ENCODE assay signal across 9 cellular contexts in genomic region chr6:138817799-138818198, GRCh38. TPM values are rescaled to one million over a fixed set of nuclear protein-coding genes. Genes with fewer than 3 reads are reported as not detected.
A peak's percentile ranks its signal among the peaks of the same experiment; 100 is the strongest.
DNase-seq lines count a peak whose midpoint lies in the region; ATAC-seq and TF ChIP-seq lines count a peak whose summit lies in the region.
"Had no signal": no experiment of that assay in that cellular context is flagged by ENCODE, and none has a peak within 500 bp of the region (broad histone marks: within the 10 kb centered on the region; RNA-seq: fewer than 3 reads in every experiment).

No MANE protein-coding gene starts in this region.

- peak in 2 of 4 donors; percentile 32 to 88 for TF ChIP-seq EP300 in upper lobe of left lung (IDR thresholded peaks at IDR 0.05)

- ATAC-seq in HG03039 (IDR thresholded peaks at IDR 0.05; ENCODE audit: unreplicated experiment) (peak; percentile 32), upper lobe of left lung (ENCODE audit: low FRiP score in 2 of 2) (peak; percentile 49 to 92), HG02623 (IDR thresholded peaks at IDR 0.05; ENCODE audit: unreplicated experiment) (no peak)
- no peak for ATAC-seq in CD4-positive, alpha-beta T cell (ENCODE audit: poor library complexity)

- intact Hi-C loops in CD4-positive, alpha-beta T cell (cut with DNase I, micrococcal nuclease): loop anchor here (2.0 to 10.0 kb wide), 3 partner anchors 169 to 405 kb away; no protein-coding TSS in a partner anchor

- DNase-seq in COR-L47 (lab: John Stamatoyannopoulos, UW) (peak; percentile 56), hepatocyte (ENCODE audit: low spot score) (peak; percentile 88), upper lobe of left lung (peak in 1 of 2 donors; percentile 90)
- no peak for DNase-seq in CD4-positive, alpha-beta T cell
- DNase-seq in activated naive CD4-positive, alpha-beta T cell (lab: John Stamatoyannopoulos, UW): no peak

- CTCF ChIA-PET in CD4-positive, alpha-beta T cell (lab: Charles Lee): no interaction called here

- TF ChIP-seq CTCF in hepatocyte (IDR thresholded peaks at IDR 0.05; ENCODE audit: poor library complexity): no peak
- TF ChIP-seq CTCF in upper lobe of left lung (IDR thresholded peaks at IDR 0.05): no peak
- no peak for TF ChIP-seq CTCF in CD4-positive, alpha-beta T cell (IDR thresholded peaks at IDR 0.05)

- H3K4me3 Mint-ChIP-seq in T-helper 1 cell treated with Interleukin-12 subunit alpha and Interleukin-12 subunit beta and Interleukin-4 antibody, amounts not matched to agents 30 μg/mL and 1 μg/mL, for 36 hours: no peak overlapping the region
- no peak overlapping the region for H3K4me3 Mint-ChIP-seq in CD4-positive, alpha-beta T cell

- no peaks in the 10 kb centered on the region for H3K9me3 Mint-ChIP-seq in T-helper 1 cell treated with Interleukin-12 subunit alpha and Interleukin-12 subunit beta and Interleukin-4 antibody, amounts not matched to agents 30 μg/mL and 1 μg/mL, for 36 hours
- no peaks in the 10 kb centered on the region for H3K9me3 Mint-ChIP-seq in CD4-positive, alpha-beta T cell

- WGBS in hepatocyte (ENCODE audit: low lambda C conversion rate, missing lambda C conversion rate): 21% methylated on average over 4 of the region's 4 CpGs
- 49 to 62% methylated on average over 4 of the region's 4 CpGs for WGBS in upper lobe of left lung, 2 donors

- POLR2A ChIA-PET in CD4-positive, alpha-beta T cell (lab: Charles Lee): no interaction called here

- H3K27me3 ChIP-seq in hepatocyte (no peaks in the 10 kb centered on the region), upper lobe of left lung (no peaks in the 10 kb centered on the region)
- no peaks in the 10 kb centered on the region for H3K27me3 ChIP-seq in CD4-positive, alpha-beta T cell (ENCODE audit: control insufficient read depth, insufficient read depth, low read length)

- H3K36me3 ChIP-seq in hepatocyte (replicated peaks; ENCODE audit: insufficient read depth, low read depth) (no peaks in the 10 kb centered on the region), upper lobe of left lung (no peaks in the 10 kb centered on the region)

- H4K20me1 ChIP-seq in hepatocyte (ENCODE audit: insufficient read depth, poor library complexity, severe bottlenecking): no peaks in the 10 kb centered on the region

- H3K4me3 ChIP-seq in hepatocyte (no peak overlapping the region), upper lobe of left lung (no peak overlapping the region)

- no peaks in the 10 kb centered on the region for H3K79me2 ChIP-seq in hepatocyte

- peaks cover 13% of the 10 kb centered on the region for H3K4me1 ChIP-seq in hepatocyte (ENCODE audit: insufficient read depth)
- H3K4me1 ChIP-seq in upper lobe of left lung: peaks cover 0 to 12% (median 10%) of the 10 kb centered on the region in 4 donors

- peak overlapping the region; percentile 28 for H3K4me2 ChIP-seq in hepatocyte

- peaks cover 26% of the 10 kb centered on the region for H3K4me1 Mint-ChIP-seq in T-helper 1 cell treated with Interleukin-12 subunit alpha and Interleukin-12 subunit beta and Interleukin-4 antibody, amounts not matched to agents 30 μg/mL and 1 μg/mL, for 36 hours (ENCODE audit: low read depth)
- peaks cover 6% of the 10 kb centered on the region for H3K4me1 Mint-ChIP-seq in CD4-positive, alpha-beta T cell (ENCODE audit: low read depth)

- H2AFZ ChIP-seq in hepatocyte: no peak overlapping the region

- peak overlapping the region; percentile 16 for H3K27ac Mint-ChIP-seq in T-helper 1 cell treated with Interleukin-12 subunit alpha and Interleukin-12 subunit beta and Interleukin-4 antibody, amounts not matched to agents 30 μg/mL and 1 μg/mL, for 36 hours
- H3K27ac Mint-ChIP-seq in CD4-positive, alpha-beta T cell: no peak overlapping the region

- H3K27me3 Mint-ChIP-seq in T-helper 1 cell treated with Interleukin-12 subunit alpha and Interleukin-12 subunit beta and Interleukin-4 antibody, amounts not matched to agents 30 μg/mL and 1 μg/mL, for 36 hours (ENCODE audit: low read depth): no peaks in the 10 kb centered on the region
- no peaks in the 10 kb centered on the region for H3K27me3 Mint-ChIP-seq in CD4-positive, alpha-beta T cell

- peak in 1 of 4 donors; percentile 25 for TF ChIP-seq POLR2A in upper lobe of left lung (IDR thresholded peaks at IDR 0.05)

- no peaks in the 10 kb centered on the region for H3K9me3 ChIP-seq in hepatocyte (ENCODE audit: low read depth)
- H3K9me3 ChIP-seq in upper lobe of left lung: no peaks in the 10 kb centered on the region
- no peaks in the 10 kb centered on the region for H3K9me3 ChIP-seq in CD4-positive, alpha-beta T cell (ENCODE audit: control insufficient read depth, low read length)

- H3K27ac ChIP-seq in hepatocyte (peak overlapping the region; percentile 95), upper lobe of left lung (peak overlapping the region in 3 of 4 donors; percentile 67 to 79 (median 79))
- no peak overlapping the region for H3K27ac ChIP-seq in CD4-positive, alpha-beta T cell (ENCODE audit: low read depth, low read length)
- H3K27ac ChIP-seq: HL-60 had no signal

- H3K9me2 ChIP-seq in hepatocyte (replicated peaks; ENCODE audit: insufficient read depth): no peaks in the 10 kb centered on the region

- H3K36me3 Mint-ChIP-seq in T-helper 1 cell treated with Interleukin-12 subunit alpha and Interleukin-12 subunit beta and Interleukin-4 antibody, amounts not matched to agents 30 μg/mL and 1 μg/mL, for 36 hours (ENCODE audit: low read depth): no peaks in the 10 kb centered on the region
- no peaks in the 10 kb centered on the region for H3K36me3 Mint-ChIP-seq in CD4-positive, alpha-beta T cell (ENCODE audit: low read depth)

RNA-seq across cellular contexts. Expression of gene ECT2L, which starts 21.9 kb away (rescaled TPM):
- total RNA-seq in hepatocyte (0.16 TPM in 1 of 2 replicates, not detected in the other), upper lobe of left lung (10 to 100 TPM in 1 of 6 donors, 1 to 10 TPM in 4, under 1 TPM in 1; 0.20 to 28.4 (median 3.1) TPM)
- polyA plus RNA-seq in hepatocyte: 0.04 TPM in 1 of 2 replicates, not detected in the other
- not detected for total RNA-seq in CD4-positive, alpha-beta T cell

RNA-seq across cellular contexts. Expression of gene CCDC28A, which starts 44.2 kb away (rescaled TPM):
- total RNA-seq in hepatocyte: 11.8 and 12.0 TPM in 2 replicates
- 8.9 and 9.1 TPM in 2 replicates for polyA plus RNA-seq in hepatocyte
- 10 to 100 TPM; 12.7 to 39.6 (median 22.8) TPM for total RNA-seq in upper lobe of left lung
- total RNA-seq in CD4-positive, alpha-beta T cell: 10 to 100 TPM; 36.9 to 37.2 TPM

Comparison
In these comparisons a context has a peak if more than half of its experiments do, and no peak if none do; other contexts are left out.
1. DNase-seq: peak in COR-L47 (single experiment) and hepatocyte (single experiment); none in CD4-positive, alpha-beta T cell (0 of 10) and activated naive CD4-positive, alpha-beta T cell (0 of 4).
2. ATAC-seq: peak in HG03039 (single experiment) and upper lobe of left lung (2 of 2); none in CD4-positive, alpha-beta T cell (single experiment) and HG02623 (single experiment).